ENCODE assay signal across 28 cellular contexts in the genomic region with DNA sequence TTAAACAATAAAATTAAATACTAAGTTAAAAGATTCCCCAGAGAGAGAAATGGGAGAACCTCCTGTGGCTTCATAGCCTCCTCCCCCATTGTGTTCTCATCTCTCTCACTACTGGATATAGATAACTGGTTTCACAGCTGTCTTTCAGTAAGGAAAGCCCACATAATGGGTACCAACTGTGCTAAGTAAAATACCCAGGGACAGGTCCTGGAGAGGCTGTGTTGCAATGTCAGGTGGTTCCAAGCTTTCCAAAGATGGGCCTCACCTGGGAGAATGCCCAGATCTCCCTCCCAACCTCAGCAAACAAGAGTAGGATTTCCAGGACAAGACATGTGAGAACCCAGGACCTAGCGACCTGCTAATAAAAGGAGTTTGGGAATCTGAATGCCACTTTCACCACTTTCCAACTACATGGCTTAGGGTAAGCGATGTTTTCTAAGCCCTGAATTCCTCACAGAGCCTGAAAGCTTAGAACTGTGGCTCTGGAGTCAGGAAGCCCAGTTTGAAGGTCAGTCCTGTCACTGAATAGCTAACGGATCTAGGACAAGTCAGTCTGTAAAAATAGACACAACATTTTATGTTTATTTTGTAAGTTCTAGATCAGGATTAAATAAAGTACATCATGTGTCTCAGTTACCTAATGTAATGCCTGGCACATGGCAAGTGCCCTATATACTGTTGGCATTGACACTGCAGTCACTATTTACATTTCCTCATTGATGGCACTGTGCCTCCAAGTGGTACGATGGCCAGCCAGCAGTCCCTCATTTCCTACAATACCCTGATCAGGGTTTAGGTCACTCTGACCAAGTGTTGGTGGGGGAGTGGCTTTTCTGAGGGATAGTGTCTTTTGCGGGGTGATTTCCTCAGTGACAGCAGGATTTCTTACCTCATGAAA. TPM values are rescaled to one million over a fixed set of nuclear protein-coding genes. Genes with fewer than 3 reads are reported as not detected.
DNase-seq lines count a peak whose midpoint lies in the region; ATAC-seq and TF ChIP-seq lines count a peak whose summit lies in the region.
"Had no signal": no experiment of that assay in that cellular context is flagged by ENCODE, and none has a peak within 500 bp of the region (broad histone marks: within the 10 kb centered on the region; RNA-seq: fewer than 3 reads in every experiment).

No MANE protein-coding gene starts in this region.

- peak; percentile 77 for ATAC-seq in left lobe of liver
- ATAC-seq: activated CD8-positive, alpha-beta T cell treated with anti-CD3 and anti-CD28 coated beads for 36 hours; CD8-positive, alpha-beta T cell; T-cell had no signal

- POLR2A ChIA-PET in RWPE1 (lab: Yijun Ruan, JAX; ENCODE audit: low non-redundant PET): no interaction called here

- CTCF ChIA-PET in RWPE1 (lab: Yijun Ruan, JAX): interaction anchor here (0.6 kb wide), 1 partner anchor 84 kb away, joined by 3 read pairs; no protein-coding TSS in a partner anchor

- H3K9ac ChIP-seq in stomach smooth muscle (ENCODE audit: low read length in 2 of 2): no peak overlapping the region

- H3K9me3 ChIP-seq in stomach smooth muscle (ENCODE audit: control insufficient read depth in 2 of 2, low read length in 2 of 2): no peaks in the 10 kb centered on the region
- H3K9me3 ChIP-seq: thoracic aorta had no signal

- H3K27ac ChIP-seq in stomach smooth muscle (ENCODE audit: low read length): peak overlapping the region; percentile 7
- no peak overlapping the region for H3K27ac ChIP-seq in RWPE1
- H3K27ac ChIP-seq: 22Rv1, thoracic aorta had no signal

- no peaks in the 10 kb centered on the region for H3K36me3 ChIP-seq in stomach smooth muscle (ENCODE audit: control insufficient read depth in 2 of 2, insufficient read depth in 2 of 2, low read length in 2 of 2)
- H3K36me3 ChIP-seq: thoracic aorta had no signal

- no peaks in the 10 kb centered on the region for H3K27me3 ChIP-seq in stomach smooth muscle (ENCODE audit: control insufficient read depth in 1 of 2, insufficient read depth in 2 of 2, low read length in 2 of 2)

- H3K4me3 ChIP-seq in stomach smooth muscle (ENCODE audit: low read length in 2 of 2): no peak overlapping the region
- H3K4me3 ChIP-seq: thoracic aorta had no signal

- H3K4me1 ChIP-seq in stomach smooth muscle (ENCODE audit: control insufficient read depth, insufficient read depth, low read length): peaks cover 2% of the 10 kb centered on the region

- DNase-seq in NCI-H2107 treated with DMSO at 0.1 percent for 48 hours (lab: John Stamatoyannopoulos, UW; ENCODE audit: unreplicated experiment) (peak; percentile 4), NCI-H2107 (lab: John Stamatoyannopoulos, UW) (no peak), NCI-H1092 treated with DMSO at 0.1 percent for 48 hours (lab: John Stamatoyannopoulos, UW) (peak; percentile 36), left lobe of liver (ENCODE audit: low spot score) (peak; percentile 88), NCI-H1436 (lab: John Stamatoyannopoulos, UW) (no peak), COR-L47 (lab: John Stamatoyannopoulos, UW) (no peak), RWPE1 (ENCODE audit: low spot score) (no peak)
- DNase-seq: activated CD4-positive, CD25-positive, alpha-beta regulatory T cell treated with anti-CD3 and anti-CD28 coated beads, Interleukin-2, amount 50 U/mL, for 72 hours; activated CD8-positive, alpha-beta T cell treated with anti-CD3 and anti-CD28 coated beads for 36 hours; activated effector memory CD4-positive, alpha-beta T cell treated with anti-CD3 and anti-CD28 coated beads, Interleukin-2, amount 50 U/mL, for 16 hours; CD8-positive, alpha-beta T cell; HCEC 1CT; head of caudate nucleus; NCI-H1694; NCI-H345; NCI-H82; occipital lobe; OCI-M1; SIG-M5; stimulated activated CD4-positive, alpha-beta T cell treated with anti-CD3 and anti-CD28 coated beads, Interleukin-4, amount 100 ng/mL, for 4 hours; stimulated activated naive CD4-positive, alpha-beta T cell treated with Interleukin-2 at 50 U/mL for 16 hours; T-cell had no signal

- no peak for TF ChIP-seq CTCF in RWPE1 (conservative IDR thresholded peaks at IDR 0.05; ENCODE audit: low read depth)

RNA-seq across cellular contexts. Expression of gene CERS3, which starts 11.9 kb away (rescaled TPM):
- total RNA-seq in left lobe of liver: not detected
- total RNA-seq: activated CD8-positive, alpha-beta T cell treated with anti-CD3 and anti-CD28 coated beads for 36 hours; chondrocyte; G401; mesenteric fat pad; thoracic aorta had no signal

Comparison
In these comparisons a context has a peak if more than half of its experiments do, and no peak if none do; other contexts are left out.
1. DNase-seq: peak in NCI-H2107 treated with DMSO at 0.1 percent for 48 hours (single experiment), NCI-H1092 treated with DMSO at 0.1 percent for 48 hours (single experiment) and left lobe of liver (single experiment); none in NCI-H2107 (single experiment), NCI-H1436 (single experiment), COR-L47 (single experiment) and RWPE1 (single experiment).